In the genomic region with DNA sequence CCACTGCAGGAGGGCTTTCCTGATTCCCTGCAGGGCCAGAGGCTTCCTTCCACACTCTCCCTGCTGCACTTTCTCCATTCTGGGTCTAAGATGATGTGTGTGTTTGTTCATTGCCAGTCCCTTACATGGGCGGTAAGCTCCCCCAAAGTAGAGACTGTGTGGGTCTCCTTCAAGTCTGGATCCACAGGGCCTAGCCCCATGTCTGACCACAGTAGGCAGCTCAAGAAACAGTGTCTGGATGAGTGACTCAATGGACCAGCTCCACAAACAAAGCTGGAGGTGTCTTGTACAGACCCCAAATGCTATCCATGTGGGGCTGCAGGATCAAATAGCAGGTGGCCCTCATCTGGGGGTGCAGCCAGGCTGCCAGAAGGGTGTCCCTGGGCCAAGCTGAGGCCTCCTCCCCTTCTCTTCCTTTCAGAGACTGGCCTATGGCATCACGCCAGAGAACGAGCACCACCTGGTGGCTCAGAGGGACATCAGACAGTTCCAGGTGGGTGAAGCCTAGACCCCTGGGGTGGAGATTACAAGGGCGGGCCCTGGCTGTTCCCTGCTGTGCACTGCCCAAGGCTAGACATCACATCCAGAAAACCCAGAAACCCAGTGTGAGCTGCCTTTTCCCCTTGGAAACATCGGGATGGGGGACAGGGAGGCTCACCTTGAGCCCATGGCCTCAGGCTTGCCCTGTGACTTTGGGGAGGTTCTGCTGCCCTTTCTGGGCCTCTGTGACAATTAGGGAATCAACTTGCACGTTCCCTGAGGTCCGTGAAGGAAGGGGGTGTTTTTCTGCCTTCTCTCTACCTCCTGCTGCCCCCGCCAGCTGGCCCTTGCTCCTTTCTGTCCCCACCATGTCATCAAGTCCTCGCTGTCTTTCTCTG, we compare ENCODE assay signal across 9 cellular contexts. TPM values are rescaled to one million over a fixed set of nuclear protein-coding genes. Genes with fewer than 3 reads are reported as not detected.
DNase-seq lines count a peak whose midpoint lies in the region; ATAC-seq lines count a peak whose summit lies in the region.
"Had no signal": no experiment of that assay in that cellular context is flagged by ENCODE, and none has a peak within 500 bp of the region (broad histone marks: within the 10 kb centered on the region; RNA-seq: fewer than 3 reads in every experiment).

No MANE protein-coding gene starts in this region.

- H3K9ac ChIP-seq in NT2/D1 (ENCODE audit: insufficient read length, low read depth): no peak overlapping the region

- peaks cover 10% of the 10 kb centered on the region for H3K27me3 Mint-ChIP-seq in activated naive CD8-positive, alpha-beta T cell treated with anti-CD3 and anti-CD28 coated beads, Interleukin-2, amount 10 ng/mL, durations not matched to agents 7 days and 5 days

- POLR2A ChIA-PET in activated naive CD8-positive, alpha-beta T cell treated with anti-CD3 and anti-CD28 coated beads, Interleukin-2, amount 10 ng/mL, durations not matched to agents 7 days and 5 days (lab: Charles Lee): no interaction called here

- no peaks in the 10 kb centered on the region for H3K9me3 ChIP-seq in NT2/D1 (ENCODE audit: insufficient read depth, low read length)
- no peaks in the 10 kb centered on the region for H3K9me3 ChIP-seq in iPS DF 6.9 (ENCODE audit: control insufficient read depth, insufficient read depth, low read length)

- H3K4me3 Mint-ChIP-seq in activated naive CD8-positive, alpha-beta T cell treated with anti-CD3 and anti-CD28 coated beads, Interleukin-2, amount 10 ng/mL, durations not matched to agents 7 days and 5 days: no peak overlapping the region

- H3K4me1 Mint-ChIP-seq in activated naive CD8-positive, alpha-beta T cell treated with anti-CD3 and anti-CD28 coated beads, Interleukin-2, amount 10 ng/mL, durations not matched to agents 7 days and 5 days: peaks cover 7% of the 10 kb centered on the region

- H3K9me3 Mint-ChIP-seq in activated naive CD8-positive, alpha-beta T cell treated with anti-CD3 and anti-CD28 coated beads, Interleukin-2, amount 10 ng/mL, durations not matched to agents 7 days and 5 days: no peaks in the 10 kb centered on the region

- H3K4me3 ChIP-seq in NT2/D1 (ENCODE audit: insufficient read length, low read depth) (no peak overlapping the region), iPS DF 6.9 (ENCODE audit: low read length) (no peak overlapping the region)

- H3K27me3 ChIP-seq in NT2/D1 (ENCODE audit: insufficient read depth, insufficient read length): no peaks in the 10 kb centered on the region
- no peaks in the 10 kb centered on the region for H3K27me3 ChIP-seq in iPS DF 6.9 (ENCODE audit: control insufficient read depth, insufficient read depth, low read length)

- peak; percentile 68 for ATAC-seq in GM18519 (IDR thresholded peaks at IDR 0.05; ENCODE audit: low FRiP score, unreplicated experiment)
- peak; percentile 79 for ATAC-seq in HG03280 (IDR thresholded peaks at IDR 0.05; ENCODE audit: unreplicated experiment)
- ATAC-seq in activated naive CD8-positive, alpha-beta T cell treated with anti-CD3 and anti-CD28 coated beads, Interleukin-2, amount 10 ng/mL, durations not matched to agents 7 days and 5 days (ENCODE audit: low read depth): peak; percentile 65

- peak; percentile 34 for DNase-seq in Ammon's horn (ENCODE audit: low spot score)
- DNase-seq in NT2/D1 (ENCODE audit: low read depth, low spot score): peak; percentile 35
- DNase-seq in activated naive CD8-positive, alpha-beta T cell treated with anti-CD3 and anti-CD28 coated beads, Interleukin-2, amount 10 ng/mL, durations not matched to agents 7 days and 5 days: peak; percentile 48
- DNase-seq in iPS DF 6.9 (ENCODE audit: low read depth, low spot score): peak; percentile 35
- DNase-seq in stimulated activated CD4-positive, alpha-beta T cell treated with anti-CD3 and anti-CD28 coated beads, Interleukin-15, amount 100 ng/mL, for 48 hours (ENCODE audit: low read depth in 2 of 2): peak; percentile 20 to 28
- no peak for DNase-seq in HuH-7.5 (ENCODE audit: low spot score)

- H3K27ac ChIP-seq in iPS DF 6.9 (ENCODE audit: low read length): no peak overlapping the region

- H3K36me3 Mint-ChIP-seq in activated naive CD8-positive, alpha-beta T cell treated with anti-CD3 and anti-CD28 coated beads, Interleukin-2, amount 10 ng/mL, durations not matched to agents 7 days and 5 days: no peaks in the 10 kb centered on the region

- peaks cover 13% of the 10 kb centered on the region for H3K4me1 ChIP-seq in NT2/D1 (ENCODE audit: insufficient read depth, insufficient read length)
- H3K4me1 ChIP-seq in iPS DF 6.9 (ENCODE audit: control insufficient read depth, insufficient read depth, low read length): 0 out of 2 replicates have a peak, but pooled peaks cover 1% of the 10 kb centered on the region

- whole genome bisulfite sequencing in iPS DF 6.9 (ENCODE audit: insufficient coverage, insufficient read length): no CpG with 5 or more reads among the region's 9 CpGs

- H3K36me3 ChIP-seq in NT2/D1 (ENCODE audit: insufficient read depth, insufficient read length, low read length) (no peaks in the 10 kb centered on the region), iPS DF 6.9 (ENCODE audit: control insufficient read depth, insufficient read depth, low read length) (no peaks in the 10 kb centered on the region)

- H3K27ac Mint-ChIP-seq in activated naive CD8-positive, alpha-beta T cell treated with anti-CD3 and anti-CD28 coated beads, Interleukin-2, amount 10 ng/mL, durations not matched to agents 7 days and 5 days: no peak overlapping the region

RNA-seq across cellular contexts. Expression of a gene that starts 45.9 kb away (rescaled TPM):
- total RNA-seq in activated naive CD8-positive, alpha-beta T cell treated with anti-CD3 and anti-CD28 coated beads, Interleukin-2, amount 10 ng/mL, durations not matched to agents 7 days and 5 days: not detected
- total RNA-seq: mononuclear cell had no signal
